1 cellular context compared by ENCODE assay signal in genomic region chr1:153705484-153705883, GRCh38.
TF ChIP-seq lines count a peak whose summit lies in the region.

No MANE protein-coding gene starts in this region.

TF ChIP-seq in H1, 55 proteins besides CTCF, POLR2A, EP300 and RAD21:
- no peak for TF ChIP-seq BACH1 (IDR thresholded peaks at IDR 0.05; ENCODE audit: low read length)
- no peak for TF ChIP-seq JUN (IDR thresholded peaks at IDR 0.05; ENCODE audit: low read depth, low read length)
- TF ChIP-seq, protein P1, sequence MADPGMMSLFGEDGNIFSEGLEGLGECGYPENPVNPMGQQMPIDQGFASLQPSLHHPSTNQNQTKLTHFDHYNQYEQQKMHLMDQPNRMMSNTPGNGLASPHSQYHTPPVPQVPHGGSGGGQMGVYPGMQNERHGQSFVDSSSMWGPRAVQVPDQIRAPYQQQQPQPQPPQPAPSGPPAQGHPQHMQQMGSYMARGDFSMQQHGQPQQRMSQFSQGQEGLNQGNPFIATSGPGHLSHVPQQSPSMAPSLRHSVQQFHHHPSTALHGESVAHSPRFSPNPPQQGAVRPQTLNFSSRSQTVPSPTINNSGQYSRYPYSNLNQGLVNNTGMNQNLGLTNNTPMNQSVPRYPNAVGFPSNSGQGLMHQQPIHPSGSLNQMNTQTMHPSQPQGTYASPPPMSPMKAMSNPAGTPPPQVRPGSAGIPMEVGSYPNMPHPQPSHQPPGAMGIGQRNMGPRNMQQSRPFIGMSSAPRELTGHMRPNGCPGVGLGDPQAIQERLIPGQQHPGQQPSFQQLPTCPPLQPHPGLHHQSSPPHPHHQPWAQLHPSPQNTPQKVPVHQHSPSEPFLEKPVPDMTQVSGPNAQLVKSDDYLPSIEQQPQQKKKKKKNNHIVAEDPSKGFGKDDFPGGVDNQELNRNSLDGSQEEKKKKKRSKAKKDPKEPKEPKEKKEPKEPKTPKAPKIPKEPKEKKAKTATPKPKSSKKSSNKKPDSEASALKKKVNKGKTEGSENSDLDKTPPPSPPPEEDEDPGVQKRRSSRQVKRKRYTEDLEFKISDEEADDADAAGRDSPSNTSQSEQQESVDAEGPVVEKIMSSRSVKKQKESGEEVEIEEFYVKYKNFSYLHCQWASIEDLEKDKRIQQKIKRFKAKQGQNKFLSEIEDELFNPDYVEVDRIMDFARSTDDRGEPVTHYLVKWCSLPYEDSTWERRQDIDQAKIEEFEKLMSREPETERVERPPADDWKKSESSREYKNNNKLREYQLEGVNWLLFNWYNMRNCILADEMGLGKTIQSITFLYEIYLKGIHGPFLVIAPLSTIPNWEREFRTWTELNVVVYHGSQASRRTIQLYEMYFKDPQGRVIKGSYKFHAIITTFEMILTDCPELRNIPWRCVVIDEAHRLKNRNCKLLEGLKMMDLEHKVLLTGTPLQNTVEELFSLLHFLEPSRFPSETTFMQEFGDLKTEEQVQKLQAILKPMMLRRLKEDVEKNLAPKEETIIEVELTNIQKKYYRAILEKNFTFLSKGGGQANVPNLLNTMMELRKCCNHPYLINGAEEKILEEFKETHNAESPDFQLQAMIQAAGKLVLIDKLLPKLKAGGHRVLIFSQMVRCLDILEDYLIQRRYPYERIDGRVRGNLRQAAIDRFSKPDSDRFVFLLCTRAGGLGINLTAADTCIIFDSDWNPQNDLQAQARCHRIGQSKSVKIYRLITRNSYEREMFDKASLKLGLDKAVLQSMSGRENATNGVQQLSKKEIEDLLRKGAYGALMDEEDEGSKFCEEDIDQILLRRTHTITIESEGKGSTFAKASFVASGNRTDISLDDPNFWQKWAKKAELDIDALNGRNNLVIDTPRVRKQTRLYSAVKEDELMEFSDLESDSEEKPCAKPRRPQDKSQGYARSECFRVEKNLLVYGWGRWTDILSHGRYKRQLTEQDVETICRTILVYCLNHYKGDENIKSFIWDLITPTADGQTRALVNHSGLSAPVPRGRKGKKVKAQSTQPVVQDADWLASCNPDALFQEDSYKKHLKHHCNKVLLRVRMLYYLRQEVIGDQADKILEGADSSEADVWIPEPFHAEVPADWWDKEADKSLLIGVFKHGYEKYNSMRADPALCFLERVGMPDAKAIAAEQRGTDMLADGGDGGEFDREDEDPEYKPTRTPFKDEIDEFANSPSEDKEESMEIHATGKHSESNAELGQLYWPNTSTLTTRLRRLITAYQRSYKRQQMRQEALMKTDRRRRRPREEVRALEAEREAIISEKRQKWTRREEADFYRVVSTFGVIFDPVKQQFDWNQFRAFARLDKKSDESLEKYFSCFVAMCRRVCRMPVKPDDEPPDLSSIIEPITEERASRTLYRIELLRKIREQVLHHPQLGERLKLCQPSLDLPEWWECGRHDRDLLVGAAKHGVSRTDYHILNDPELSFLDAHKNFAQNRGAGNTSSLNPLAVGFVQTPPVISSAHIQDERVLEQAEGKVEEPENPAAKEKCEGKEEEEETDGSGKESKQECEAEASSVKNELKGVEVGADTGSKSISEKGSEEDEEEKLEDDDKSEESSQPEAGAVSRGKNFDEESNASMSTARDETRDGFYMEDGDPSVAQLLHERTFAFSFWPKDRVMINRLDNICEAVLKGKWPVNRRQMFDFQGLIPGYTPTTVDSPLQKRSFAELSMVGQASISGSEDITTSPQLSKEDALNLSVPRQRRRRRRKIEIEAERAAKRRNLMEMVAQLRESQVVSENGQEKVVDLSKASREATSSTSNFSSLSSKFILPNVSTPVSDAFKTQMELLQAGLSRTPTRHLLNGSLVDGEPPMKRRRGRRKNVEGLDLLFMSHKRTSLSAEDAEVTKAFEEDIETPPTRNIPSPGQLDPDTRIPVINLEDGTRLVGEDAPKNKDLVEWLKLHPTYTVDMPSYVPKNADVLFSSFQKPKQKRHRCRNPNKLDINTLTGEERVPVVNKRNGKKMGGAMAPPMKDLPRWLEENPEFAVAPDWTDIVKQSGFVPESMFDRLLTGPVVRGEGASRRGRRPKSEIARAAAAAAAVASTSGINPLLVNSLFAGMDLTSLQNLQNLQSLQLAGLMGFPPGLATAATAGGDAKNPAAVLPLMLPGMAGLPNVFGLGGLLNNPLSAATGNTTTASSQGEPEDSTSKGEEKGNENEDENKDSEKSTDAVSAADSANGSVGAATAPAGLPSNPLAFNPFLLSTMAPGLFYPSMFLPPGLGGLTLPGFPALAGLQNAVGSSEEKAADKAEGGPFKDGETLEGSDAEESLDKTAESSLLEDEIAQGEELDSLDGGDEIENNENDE (IDR thresholded peaks at IDR 0.05; ENCODE audit: insufficient replicate concordance, low read length): no peak
- no peak for TF ChIP-seq ATF2 (IDR thresholded peaks at IDR 0.05; ENCODE audit: low read length)
- no peak for TF ChIP-seq CHD1 (IDR thresholded peaks at IDR 0.05; ENCODE audit: low read depth, low read length)
TF ChIP-seq in H1: peak in this region for 0.
